ENCODE assay signal across 15 cellular contexts in the genomic region with DNA sequence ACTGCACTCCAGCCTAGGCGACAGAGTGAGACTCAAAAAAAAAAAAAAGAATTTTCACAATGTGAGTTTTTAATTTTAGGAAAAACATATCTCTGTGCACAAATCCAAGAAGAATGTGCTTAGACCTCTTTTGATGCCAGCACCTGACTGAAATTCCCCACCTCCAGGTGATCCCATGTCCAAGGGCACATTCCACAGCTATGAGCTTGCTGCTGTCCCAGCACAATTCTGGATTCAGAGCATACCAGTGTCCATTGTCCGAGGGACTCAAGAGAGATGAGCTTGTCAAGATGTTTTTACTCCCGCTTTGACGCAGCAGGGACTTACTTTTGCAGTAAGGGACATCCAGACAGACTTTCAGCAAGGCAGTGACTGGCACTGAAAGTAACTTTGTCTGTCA.
DNase-seq lines count a peak whose midpoint lies in the region; ATAC-seq and TF ChIP-seq lines count a peak whose summit lies in the region.
"Had no signal": no experiment of that assay in that cellular context is flagged by ENCODE, and none has a peak within 500 bp of the region (broad histone marks: within the 10 kb centered on the region; RNA-seq: fewer than 3 reads in every experiment).

No MANE protein-coding gene starts in this region.

- no peak for TF ChIP-seq EP300 in gastroesophageal sphincter (IDR thresholded peaks at IDR 0.05)

- DNase-seq in body of pancreas (peak; percentile 30 to 52 (median 44)), kidney glomerular epithelial cell (lab: John Stamatoyannopoulos, UW) (peak; percentile 20), trophoblast cell (peak; percentile 86 to 92), OCI-M2 (lab: John Stamatoyannopoulos, UW; ENCODE audit: unreplicated experiment) (no peak), NCI-H146 (lab: John Stamatoyannopoulos, UW) (no peak)
- DNase-seq: ACHN, NCI-H1092, NCI-H226, NCI-H524 treated with DMSO at 0.1 percent for 48 hours, SHP77 treated with DMSO at 0.1 percent for 48 hours had no signal

- H2BK120ac ChIP-seq in trophoblast cell (ENCODE audit: insufficient read depth, low read length, poor library complexity) = no peak overlapping the region

- no peak for TF ChIP-seq CTCF in body of pancreas (IDR thresholded peaks at IDR 0.05)
- TF ChIP-seq CTCF in gastroesophageal sphincter (IDR thresholded peaks at IDR 0.05) = no peak

- H2AFZ ChIP-seq in trophoblast cell (ENCODE audit: insufficient read depth, low read length, poor library complexity) = no peak overlapping the region

- peak; percentile 3 for ATAC-seq in HG02885 (IDR thresholded peaks at IDR 0.05; ENCODE audit: poor library complexity, unreplicated experiment)
- ATAC-seq in body of pancreas = peak; percentile 82
- ATAC-seq in gastroesophageal sphincter = no peak
- no peak for ATAC-seq in HG02763 (IDR thresholded peaks at IDR 0.05; ENCODE audit: unreplicated experiment)
- ATAC-seq: HCT116 had no signal

- H3K79me1 ChIP-seq in trophoblast cell (ENCODE audit: low read length) = no peaks in the 10 kb centered on the region

- TF ChIP-seq POLR2A in body of pancreas (IDR thresholded peaks at IDR 0.05) (peak in 1 of 3 donors; percentile 11), gastroesophageal sphincter (IDR thresholded peaks at IDR 0.05) (no peak)

- H4K8ac ChIP-seq in trophoblast cell (ENCODE audit: low read depth, low read length) = no peak overlapping the region

- H4K12ac ChIP-seq in trophoblast cell (ENCODE audit: low read depth, low read length) = no peak overlapping the region

- H3K9ac ChIP-seq in trophoblast cell (ENCODE audit: low read length) = no peak overlapping the region
- H3K9ac ChIP-seq: KMS-11 had no signal

- no peak overlapping the region for H2AK5ac ChIP-seq in trophoblast cell (ENCODE audit: low read length)

- WGBS in body of pancreas, 2 donors = 66 to 71% methylated on average over 4 of the region's 4 CpGs
- WGBS in trophoblast cell (ENCODE audit: extremely low coverage, insufficient coverage, insufficient read length) = no CpG with 5 or more reads among the region's 4 CpGs
- 83 to 100% methylated on average over 2 of the region's 4 CpGs for WGBS in gastroesophageal sphincter (ENCODE audit: low coverage in 1 of 2), 2 donors

- no peak overlapping the region for H3K14ac ChIP-seq in trophoblast cell (ENCODE audit: low read length)

- H3K27ac ChIP-seq in body of pancreas (peak overlapping the region; percentile 18 to 63 (median 41)), trophoblast cell (ENCODE audit: low read depth, low read length) (no peak overlapping the region), gastroesophageal sphincter (no peak overlapping the region)
- H3K27ac ChIP-seq: KMS-11 had no signal

- no peak overlapping the region for H2BK5ac ChIP-seq in trophoblast cell (ENCODE audit: low read depth, low read length, poor library complexity)

- H2BK12ac ChIP-seq in trophoblast cell (ENCODE audit: low read length) = no peak overlapping the region

- H4K91ac ChIP-seq in trophoblast cell (ENCODE audit: low read depth, low read length) = no peak overlapping the region

- no peak overlapping the region for H3K4me2 ChIP-seq in trophoblast cell (ENCODE audit: low read length)
- H3K4me2 ChIP-seq: KMS-11 had no signal

- H3K4me1 ChIP-seq in body of pancreas (peaks cover 16% of the 10 kb centered on the region), trophoblast cell (ENCODE audit: control insufficient read depth in 1 of 2, insufficient read depth in 2 of 2, low read length in 2 of 2) (peaks cover 0 to 3% of the 10 kb centered on the region in 2 experiments), gastroesophageal sphincter (peaks cover 0 to 7% (median 0%) of the 10 kb centered on the region in 3 donors)

- no peak overlapping the region for H3K4ac ChIP-seq in trophoblast cell (ENCODE audit: low read depth, low read length)

- H3K4me3 ChIP-seq in body of pancreas (no peak overlapping the region), trophoblast cell (ENCODE audit: low read depth, low read length) (no peak overlapping the region), gastroesophageal sphincter (no peak overlapping the region)

- no peaks in the 10 kb centered on the region for H3K79me2 ChIP-seq in trophoblast cell (ENCODE audit: control insufficient read depth, insufficient read depth, low read length, poor library complexity)

- no peak overlapping the region for H3K23ac ChIP-seq in trophoblast cell (ENCODE audit: low read length)

- H3K27me3 ChIP-seq in body of pancreas (no peaks in the 10 kb centered on the region), trophoblast cell (ENCODE audit: insufficient read depth, low read length) (no peaks in the 10 kb centered on the region), gastroesophageal sphincter (no peaks in the 10 kb centered on the region)

- H3K36me3 ChIP-seq in body of pancreas (replicated peaks in 1 of 2; ENCODE audit: insufficient read depth in 1 of 2, low read depth in 2 of 2) (no peaks in the 10 kb centered on the region), trophoblast cell (ENCODE audit: control insufficient read depth in 1 of 2, insufficient read depth in 2 of 2, low read length in 2 of 2) (no peaks in the 10 kb centered on the region), gastroesophageal sphincter (no peaks in the 10 kb centered on the region)

- intact Hi-C loops in body of pancreas (cut with DNase I) = no loop called here

- no peak overlapping the region for H3K18ac ChIP-seq in trophoblast cell (ENCODE audit: low read length)

- H3K9me3 ChIP-seq in body of pancreas = no peaks in the 10 kb centered on the region
- H3K9me3 ChIP-seq in trophoblast cell (ENCODE audit: insufficient read depth, low read depth, low read length) = no peaks in the 10 kb centered on the region
- no peaks in the 10 kb centered on the region for H3K9me3 ChIP-seq in gastroesophageal sphincter

Comparison
In these comparisons a context has a peak if more than half of its experiments do, and no peak if none do; other contexts are left out.
1. ATAC-seq: peak in HG02885 (single experiment) and body of pancreas (single experiment); none in gastroesophageal sphincter (single experiment) and HG02763 (single experiment).
2. DNase-seq: peak in body of pancreas (4 of 4), kidney glomerular epithelial cell (single experiment) and trophoblast cell (2 of 2); none in OCI-M2 (single experiment) and NCI-H146 (single experiment).
3. H3K27ac ChIP-seq: peak in body of pancreas (4 of 4); none in trophoblast cell (single experiment) and gastroesophageal sphincter (0 of 4).